ENCODE assay signal across 2 cellular contexts in genomic region chr16:5187402-5187952, GRCh38.
TF ChIP-seq lines count a peak whose summit lies in the region.

No MANE protein-coding gene starts in this region.

TF ChIP-seq in Ishikawa, 13 proteins besides CTCF, POLR2A, EP300 and RAD21 (continued from another document):
- TF ChIP-seq, protein P1, sequence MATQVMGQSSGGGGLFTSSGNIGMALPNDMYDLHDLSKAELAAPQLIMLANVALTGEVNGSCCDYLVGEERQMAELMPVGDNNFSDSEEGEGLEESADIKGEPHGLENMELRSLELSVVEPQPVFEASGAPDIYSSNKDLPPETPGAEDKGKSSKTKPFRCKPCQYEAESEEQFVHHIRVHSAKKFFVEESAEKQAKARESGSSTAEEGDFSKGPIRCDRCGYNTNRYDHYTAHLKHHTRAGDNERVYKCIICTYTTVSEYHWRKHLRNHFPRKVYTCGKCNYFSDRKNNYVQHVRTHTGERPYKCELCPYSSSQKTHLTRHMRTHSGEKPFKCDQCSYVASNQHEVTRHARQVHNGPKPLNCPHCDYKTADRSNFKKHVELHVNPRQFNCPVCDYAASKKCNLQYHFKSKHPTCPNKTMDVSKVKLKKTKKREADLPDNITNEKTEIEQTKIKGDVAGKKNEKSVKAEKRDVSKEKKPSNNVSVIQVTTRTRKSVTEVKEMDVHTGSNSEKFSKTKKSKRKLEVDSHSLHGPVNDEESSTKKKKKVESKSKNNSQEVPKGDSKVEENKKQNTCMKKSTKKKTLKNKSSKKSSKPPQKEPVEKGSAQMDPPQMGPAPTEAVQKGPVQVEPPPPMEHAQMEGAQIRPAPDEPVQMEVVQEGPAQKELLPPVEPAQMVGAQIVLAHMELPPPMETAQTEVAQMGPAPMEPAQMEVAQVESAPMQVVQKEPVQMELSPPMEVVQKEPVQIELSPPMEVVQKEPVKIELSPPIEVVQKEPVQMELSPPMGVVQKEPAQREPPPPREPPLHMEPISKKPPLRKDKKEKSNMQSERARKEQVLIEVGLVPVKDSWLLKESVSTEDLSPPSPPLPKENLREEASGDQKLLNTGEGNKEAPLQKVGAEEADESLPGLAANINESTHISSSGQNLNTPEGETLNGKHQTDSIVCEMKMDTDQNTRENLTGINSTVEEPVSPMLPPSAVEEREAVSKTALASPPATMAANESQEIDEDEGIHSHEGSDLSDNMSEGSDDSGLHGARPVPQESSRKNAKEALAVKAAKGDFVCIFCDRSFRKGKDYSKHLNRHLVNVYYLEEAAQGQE (IDR thresholded peaks at IDR 0.05; ENCODE audit: low read depth) = no peak
- no peak for TF ChIP-seq TCF12 (IDR thresholded peaks at IDR 0.05; ENCODE audit: low read depth)
- TF ChIP-seq CREB1 (IDR thresholded peaks at IDR 0.05; ENCODE audit: low read depth) = no peak
- 0 out of 2 replicates have a peak, but pooled peaks have one; percentile 36 for TF ChIP-seq YY1 (IDR thresholded peaks at IDR 0.05; ENCODE audit: low read depth)
- TF ChIP-seq CEBPB (IDR thresholded peaks at IDR 0.05) = no peak

TF ChIP-seq in K562, 482 proteins besides CTCF, POLR2A, EP300 and RAD21:
- TF ChIP-seq, protein P2, sequence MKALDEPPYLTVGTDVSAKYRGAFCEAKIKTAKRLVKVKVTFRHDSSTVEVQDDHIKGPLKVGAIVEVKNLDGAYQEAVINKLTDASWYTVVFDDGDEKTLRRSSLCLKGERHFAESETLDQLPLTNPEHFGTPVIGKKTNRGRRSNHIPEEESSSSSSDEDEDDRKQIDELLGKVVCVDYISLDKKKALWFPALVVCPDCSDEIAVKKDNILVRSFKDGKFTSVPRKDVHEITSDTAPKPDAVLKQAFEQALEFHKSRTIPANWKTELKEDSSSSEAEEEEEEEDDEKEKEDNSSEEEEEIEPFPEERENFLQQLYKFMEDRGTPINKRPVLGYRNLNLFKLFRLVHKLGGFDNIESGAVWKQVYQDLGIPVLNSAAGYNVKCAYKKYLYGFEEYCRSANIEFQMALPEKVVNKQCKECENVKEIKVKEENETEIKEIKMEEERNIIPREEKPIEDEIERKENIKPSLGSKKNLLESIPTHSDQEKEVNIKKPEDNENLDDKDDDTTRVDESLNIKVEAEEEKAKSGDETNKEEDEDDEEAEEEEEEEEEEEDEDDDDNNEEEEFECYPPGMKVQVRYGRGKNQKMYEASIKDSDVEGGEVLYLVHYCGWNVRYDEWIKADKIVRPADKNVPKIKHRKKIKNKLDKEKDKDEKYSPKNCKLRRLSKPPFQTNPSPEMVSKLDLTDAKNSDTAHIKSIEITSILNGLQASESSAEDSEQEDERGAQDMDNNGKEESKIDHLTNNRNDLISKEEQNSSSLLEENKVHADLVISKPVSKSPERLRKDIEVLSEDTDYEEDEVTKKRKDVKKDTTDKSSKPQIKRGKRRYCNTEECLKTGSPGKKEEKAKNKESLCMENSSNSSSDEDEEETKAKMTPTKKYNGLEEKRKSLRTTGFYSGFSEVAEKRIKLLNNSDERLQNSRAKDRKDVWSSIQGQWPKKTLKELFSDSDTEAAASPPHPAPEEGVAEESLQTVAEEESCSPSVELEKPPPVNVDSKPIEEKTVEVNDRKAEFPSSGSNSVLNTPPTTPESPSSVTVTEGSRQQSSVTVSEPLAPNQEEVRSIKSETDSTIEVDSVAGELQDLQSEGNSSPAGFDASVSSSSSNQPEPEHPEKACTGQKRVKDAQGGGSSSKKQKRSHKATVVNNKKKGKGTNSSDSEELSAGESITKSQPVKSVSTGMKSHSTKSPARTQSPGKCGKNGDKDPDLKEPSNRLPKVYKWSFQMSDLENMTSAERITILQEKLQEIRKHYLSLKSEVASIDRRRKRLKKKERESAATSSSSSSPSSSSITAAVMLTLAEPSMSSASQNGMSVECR (CRISPR knock-in tag; IDR thresholded peaks at IDR 0.05) = no peak
- TF ChIP-seq ARHGAP35 (IDR thresholded peaks at IDR 0.05; ENCODE audit: partially characterized antibody) (no peak), YBX1 (IDR thresholded peaks at IDR 0.05) (no peak), TCF7 (IDR thresholded peaks at IDR 0.05; ENCODE audit: borderline replicate concordance) (no peak), YY1 (IDR thresholded peaks at IDR 0.05; ENCODE audit: borderline replicate concordance in 1 of 3, control insufficient read depth in 1 of 3, extremely low read depth in 1 of 3, insufficient read depth in 3 of 3, insufficient read length in 1 of 3, insufficient replicate concordance in 2 of 3, low read depth in 1 of 3, low read length in 2 of 3) (peak in 1 of 3 experiments; percentile 60), L3MBTL2 (IDR thresholded peaks at IDR 0.05) (peak; percentile 13; the same call in 1 of the 2 replicates), POLR2AphosphoS5 (IDR thresholded peaks at IDR 0.05; ENCODE audit: control insufficient read depth, insufficient read depth, low read depth, low read length) (peak; percentile 54; the same call in 1 of the 2 replicates), CREB1 (IDR thresholded peaks at IDR 0.05) (no peak), CREB1 (CRISPR knock-in tag; IDR thresholded peaks at IDR 0.05) (no peak), PML (IDR thresholded peaks at IDR 0.05; ENCODE audit: low read length) (peak; percentile 29; the same call in 1 of the 2 replicates), POLR3A (IDR thresholded peaks at IDR 0.05; ENCODE audit: borderline replicate concordance, extremely low read depth, insufficient read depth, insufficient read length) (no peak), GTF2B (IDR thresholded peaks at IDR 0.05; ENCODE audit: extremely low read depth, insufficient read length) (peak; percentile 51), ZBTB1 (CRISPR knock-in tag; IDR thresholded peaks at IDR 0.05; ENCODE audit: borderline replicate concordance, low read depth) (no peak), ARNT (IDR thresholded peaks at IDR 0.05) (no peak), BDP1 (IDR thresholded peaks at IDR 0.05; ENCODE audit: insufficient read depth, insufficient read length) (no peak), ARID3A (IDR thresholded peaks at IDR 0.05; ENCODE audit: borderline replicate concordance, low read depth, low read length) (no peak), IRF1 (CRISPR knock-in tag; IDR thresholded peaks at IDR 0.05; ENCODE audit: borderline replicate concordance) (no peak), GABPB1 (CRISPR knock-in tag; IDR thresholded peaks at IDR 0.05) (no peak), NFIX (CRISPR knock-in tag; IDR thresholded peaks at IDR 0.05; ENCODE audit: low read depth) (no peak), NFIC (IDR thresholded peaks at IDR 0.05) (no peak), ZFX (CRISPR knock-in tag; IDR thresholded peaks at IDR 0.05) (no peak), TBP (optimal IDR thresholded peaks at IDR 0.05; ENCODE audit: low read depth, low read length) (peak; percentile 85)
